In the genomic region with DNA sequence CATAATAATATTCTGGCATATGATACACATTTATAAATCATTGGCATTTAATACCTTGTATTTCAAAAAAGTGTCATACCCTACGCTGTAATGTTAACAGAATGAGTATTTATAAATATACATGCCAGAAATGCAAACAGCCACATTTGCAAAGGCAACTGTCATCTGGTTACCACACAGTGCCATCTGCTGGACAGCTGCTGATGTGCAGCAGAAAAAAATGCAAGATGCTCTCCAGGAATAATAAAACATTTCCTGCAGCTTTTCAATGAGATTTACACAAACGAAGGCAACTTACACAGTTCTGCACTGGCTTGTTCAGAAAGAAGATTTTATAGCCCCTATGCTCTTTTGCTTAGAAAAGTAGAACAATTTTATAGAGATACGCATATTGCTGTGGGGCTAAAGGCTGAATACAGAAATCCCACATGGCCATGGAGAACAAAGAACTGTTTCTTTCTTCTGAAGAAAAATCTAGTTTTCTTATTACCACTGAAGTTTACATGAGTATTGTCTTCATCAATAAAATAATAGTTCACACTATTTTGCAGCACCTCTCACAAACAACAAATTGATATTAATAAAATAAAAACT, we compare ENCODE assay signal across 9 cellular contexts.
DNase-seq lines count a peak whose midpoint lies in the region; ATAC-seq and TF ChIP-seq lines count a peak whose summit lies in the region.
"Had no signal": no experiment of that assay in that cellular context is flagged by ENCODE, and none has a peak within 500 bp of the region (broad histone marks: within the 10 kb centered on the region; RNA-seq: fewer than 3 reads in every experiment).

No MANE protein-coding gene starts in this region.

- H3K36me3 ChIP-seq in endodermal cell (ENCODE audit: control insufficient read depth, insufficient read depth, low read length), result no peaks in the 10 kb centered on the region
- H3K36me3 ChIP-seq: BLaER1 had no signal

- H3K4me3 Mint-ChIP-seq in activated CD8-positive, alpha-beta T cell treated with anti-CD3 and anti-CD28 coated beads, Interleukin-2, amount 10 ng/mL, durations not matched to agents 7 days and 5 days, result no peak overlapping the region
- H3K4me3 Mint-ChIP-seq in endodermal cell, result no peak overlapping the region

- CTCF ChIA-PET in activated CD8-positive, alpha-beta T cell treated with anti-CD3 and anti-CD28 coated beads, Interleukin-2, amount 10 ng/mL, durations not matched to agents 7 days and 5 days (lab: Charles Lee), result interaction anchor here (0.6 to 2.2 kb wide), 18 partner anchors 10 to 168 kb away, joined by 3 to 24 read pairs (median 3); no protein-coding TSS in a partner anchor

- peak; percentile 98 for TF ChIP-seq CTCF in endodermal cell (conservative IDR thresholded peaks at IDR 0.05)

- POLR2A ChIA-PET in activated CD8-positive, alpha-beta T cell treated with anti-CD3 and anti-CD28 coated beads, Interleukin-2, amount 10 ng/mL, durations not matched to agents 7 days and 5 days (lab: Charles Lee), result no interaction called here

- peaks cover 24% of the 10 kb centered on the region for H3K4me1 Mint-ChIP-seq in activated CD8-positive, alpha-beta T cell treated with anti-CD3 and anti-CD28 coated beads, Interleukin-2, amount 10 ng/mL, durations not matched to agents 7 days and 5 days (ENCODE audit: low read depth)
- H3K4me1 Mint-ChIP-seq in endodermal cell, result peaks cover 11% of the 10 kb centered on the region

- no peaks in the 10 kb centered on the region for H3K4me1 ChIP-seq in endodermal cell (ENCODE audit: control insufficient read depth, insufficient read depth, low read length)
- H3K4me1 ChIP-seq: BLaER1 had no signal

- H3K27ac ChIP-seq in endodermal cell (ENCODE audit: low read depth, low read length), result no peak overlapping the region
- H3K27ac ChIP-seq: BLaER1 had no signal

- H3K4me3 ChIP-seq in endodermal cell (ENCODE audit: low read length), result no peak overlapping the region
- H3K4me3 ChIP-seq: BLaER1 had no signal

- WGBS in endodermal cell (ENCODE audit: insufficient coverage in 1 of 2, insufficient read length in 1 of 2), 2 experiments, result 42 to 100% methylated on average over 1 to 2 of the region's 3 CpGs

- peaks cover 18% of the 10 kb centered on the region for H3K27me3 Mint-ChIP-seq in activated CD8-positive, alpha-beta T cell treated with anti-CD3 and anti-CD28 coated beads, Interleukin-2, amount 10 ng/mL, durations not matched to agents 7 days and 5 days (ENCODE audit: low read depth)
- no peaks in the 10 kb centered on the region for H3K27me3 Mint-ChIP-seq in endodermal cell (ENCODE audit: insufficient read depth)

- no peaks in the 10 kb centered on the region for H3K27me3 ChIP-seq in endodermal cell (ENCODE audit: control insufficient read depth, insufficient read depth, low read length, poor library complexity, severe bottlenecking)
- H3K27me3 ChIP-seq: BLaER1 had no signal

- H3K9me3 ChIP-seq in endodermal cell (ENCODE audit: control insufficient read depth, low read length), result no peaks in the 10 kb centered on the region
- H3K9me3 ChIP-seq: BLaER1 had no signal

- DNase-seq in DMS79 treated with DMSO at 0.1 percent for 48 hours (lab: John Stamatoyannopoulos, UW) (peak; percentile 32), DMS79 (lab: John Stamatoyannopoulos, UW) (no peak), NCI-H345 (lab: John Stamatoyannopoulos, UW) (peak; percentile 71), endodermal cell (peak; percentile 91), mucosa of gallbladder (ENCODE audit: low spot score) (peak; percentile 54)
- DNase-seq in activated CD8-positive, alpha-beta T cell treated with anti-CD3 and anti-CD28 coated beads, Interleukin-2, amount 10 ng/mL, durations not matched to agents 7 days and 5 days, result peak; percentile 78
- peak; percentile 20 to 40 for DNase-seq in stimulated activated CD8-positive, alpha-beta memory T cell treated with anti-CD3 and anti-CD28 coated beads, Interleukin-4, amount 100 ng/mL, for 4 hours (ENCODE audit: low read depth in 2 of 2, low spot score in 1 of 2)

- H3K36me3 Mint-ChIP-seq in activated CD8-positive, alpha-beta T cell treated with anti-CD3 and anti-CD28 coated beads, Interleukin-2, amount 10 ng/mL, durations not matched to agents 7 days and 5 days (ENCODE audit: low read depth), result no peaks in the 10 kb centered on the region
- H3K36me3 Mint-ChIP-seq in endodermal cell (ENCODE audit: low read depth), result no peaks in the 10 kb centered on the region

- no peak overlapping the region for H3K27ac Mint-ChIP-seq in activated CD8-positive, alpha-beta T cell treated with anti-CD3 and anti-CD28 coated beads, Interleukin-2, amount 10 ng/mL, durations not matched to agents 7 days and 5 days
- no peak overlapping the region for H3K27ac Mint-ChIP-seq in endodermal cell

- ATAC-seq in HG02973 (IDR thresholded peaks at IDR 0.05; ENCODE audit: unreplicated experiment), result peak; percentile 73
- peak; percentile 30 for ATAC-seq in activated CD8-positive, alpha-beta T cell treated with anti-CD3 and anti-CD28 coated beads, Interleukin-2, amount 10 ng/mL, durations not matched to agents 7 days and 5 days

- no peaks in the 10 kb centered on the region for H3K9me3 Mint-ChIP-seq in activated CD8-positive, alpha-beta T cell treated with anti-CD3 and anti-CD28 coated beads, Interleukin-2, amount 10 ng/mL, durations not matched to agents 7 days and 5 days (ENCODE audit: insufficient read depth)
- H3K9me3 Mint-ChIP-seq in endodermal cell, result no peaks in the 10 kb centered on the region

- H3K9ac ChIP-seq in endodermal cell (ENCODE audit: extremely low read depth, low read length, poor library complexity, severe bottlenecking), result no peak overlapping the region
- H3K9ac ChIP-seq: BLaER1 had no signal
